Comparison of ENCODE assay signal across 10 cellular contexts in genomic region chr9:124754289-124754688, GRCh38. TPM values are rescaled to one million over a fixed set of nuclear protein-coding genes. Genes with fewer than 3 reads are reported as not detected.
DNase-seq lines count a peak whose midpoint lies in the region; ATAC-seq, FAIRE-seq and TF ChIP-seq lines count a peak whose summit lies in the region.
"Had no signal": no experiment of that assay in that cellular context is flagged by ENCODE, and none has a peak within 500 bp of the region (broad histone marks: within the 10 kb centered on the region; RNA-seq: fewer than 3 reads in every experiment).

No MANE protein-coding gene starts in this region.

- peaks cover 22 to 39% of the 10 kb centered on the region in 2 experiments for H3K4me1 ChIP-seq in HCT116 (ENCODE audit: control insufficient read depth in 1 of 2, insufficient read depth in 2 of 2, low read length in 2 of 2)
- peaks cover 18% of the 10 kb centered on the region for H3K4me1 ChIP-seq in keratinocyte (ENCODE audit: control insufficient read depth, extremely low read depth, insufficient read depth, low read length)

- H3K9me3 ChIP-seq in HCT116 (ENCODE audit: control insufficient read depth in 1 of 2, insufficient read depth in 1 of 2, low read depth in 1 of 2, low read length in 2 of 2) (no peaks in the 10 kb centered on the region), keratinocyte (ENCODE audit: control insufficient read depth, low read depth, low read length) (no peaks in the 10 kb centered on the region)

- no peaks in the 10 kb centered on the region for H3K9me2 ChIP-seq in HCT116 (ENCODE audit: insufficient read depth)

- no peaks in the 10 kb centered on the region for H3K36me3 Mint-ChIP-seq in activated CD8-positive, alpha-beta T cell treated with anti-CD3 and anti-CD28 coated beads, Interleukin-2, amount 10 ng/mL, durations not matched to agents 7 days and 5 days (ENCODE audit: low read depth)

- no peaks in the 10 kb centered on the region for H3K4me1 Mint-ChIP-seq in activated CD8-positive, alpha-beta T cell treated with anti-CD3 and anti-CD28 coated beads, Interleukin-2, amount 10 ng/mL, durations not matched to agents 7 days and 5 days (ENCODE audit: low read depth)

- DNase-seq in AG20443 (ENCODE audit: low spot score) (peak; percentile 34), HCT116 (ENCODE audit: low read depth, low spot score) (no peak), keratinocyte (ENCODE audit: low read depth, low spot score) (no peak), GM19240 (ENCODE audit: insufficient read length, low spot score) (no peak), NK-92 (lab: John Stamatoyannopoulos, UW; ENCODE audit: unreplicated experiment) (no peak)
- DNase-seq in activated CD8-positive, alpha-beta T cell treated with anti-CD3 and anti-CD28 coated beads, Interleukin-2, amount 10 ng/mL, durations not matched to agents 7 days and 5 days, result no peak
- DNase-seq: NK-92 treated with Interleukin-12 subunit alpha and Interleukin-12 subunit beta, amount 100 ng/mL, for 24 hours; stimulated activated CD4-positive, alpha-beta T cell treated with anti-CD3 and anti-CD28 coated beads, Interleukin-4, amount 100 ng/mL, for 24 hours had no signal

- H3K4me3 ChIP-seq in HCT116 (replicated peaks in 1 of 2; ENCODE audit: low read depth in 1 of 2, low read length in 2 of 2) (no peak overlapping the region), keratinocyte (ENCODE audit: control insufficient read depth in 2 of 3, extremely low read depth in 1 of 3, insufficient read depth in 2 of 3, low read depth in 1 of 3, low read length in 3 of 3) (no peak overlapping the region)

- peak; percentile 26 for FAIRE-seq in keratinocyte (lab: Jason Lieb, UNC)

- TF ChIP-seq CTCF in HCT116 (IDR thresholded peaks at IDR 0.05 in 2 of 3, conservative IDR thresholded peaks at IDR 0.05 in 1 of 3; ENCODE audit: borderline replicate concordance in 1 of 3, insufficient read depth in 1 of 3, low read depth in 2 of 3, low read length in 2 of 3) (peak; percentile 50 to 69 (median 60); a peak in 5 of 6 replicates), VCaP (conservative IDR thresholded peaks at IDR 0.05) (peak; percentile 69), keratinocyte (optimal IDR thresholded peaks at IDR 0.05 in 1 of 3, IDR thresholded peaks at IDR 0.05 in 1 of 3, conservative IDR thresholded peaks at IDR 0.05 in 1 of 3; ENCODE audit: extremely low read depth in 1 of 3, insufficient read depth in 2 of 3, low read length in 3 of 3) (peak; percentile 38 to 59 (median 49))

- RAD21 ChIA-PET in HCT116 (lab: Charles Lee; ENCODE audit: low non-redundant PET in 1 of 2, low total read pairs in 2 of 2, uncharacterized antibody in 2 of 2, unreplicated experiment in 2 of 2), result no interaction called here

- H3K9me3 Mint-ChIP-seq in activated CD8-positive, alpha-beta T cell treated with anti-CD3 and anti-CD28 coated beads, Interleukin-2, amount 10 ng/mL, durations not matched to agents 7 days and 5 days (ENCODE audit: insufficient read depth), result no peaks in the 10 kb centered on the region

- no peak overlapping the region for H3K27ac ChIP-seq in HCT116 (ENCODE audit: low read depth, low read length)
- H3K27ac ChIP-seq in VCaP, result no peak overlapping the region
- H3K27ac ChIP-seq in keratinocyte (ENCODE audit: control insufficient read depth, insufficient read depth, low read length), result no peak overlapping the region

- no peak overlapping the region for H3K4me3 Mint-ChIP-seq in activated CD8-positive, alpha-beta T cell treated with anti-CD3 and anti-CD28 coated beads, Interleukin-2, amount 10 ng/mL, durations not matched to agents 7 days and 5 days

- ATAC-seq in HCT116, result peak; percentile 75
- ATAC-seq in HG02852 (IDR thresholded peaks at IDR 0.05; ENCODE audit: unreplicated experiment), result no peak
- no peak for ATAC-seq in activated CD8-positive, alpha-beta T cell treated with anti-CD3 and anti-CD28 coated beads, Interleukin-2, amount 10 ng/mL, durations not matched to agents 7 days and 5 days

- H3K9me1 ChIP-seq in keratinocyte (ENCODE audit: control insufficient read depth, extremely low read depth, insufficient read depth, low read length), result no peaks in the 10 kb centered on the region

- H3K27me3 ChIP-seq in HCT116 (ENCODE audit: insufficient read depth, low read length), result no peaks in the 10 kb centered on the region
- H3K27me3 ChIP-seq in keratinocyte (ENCODE audit: control insufficient read depth, extremely low read depth, insufficient read depth, low read length), result no peaks in the 10 kb centered on the region

- H3K4me2 ChIP-seq in HCT116 (ENCODE audit: low read length) (0 out of 2 replicates have a peak overlapping the region, but pooled peaks have one; percentile 1), keratinocyte (ENCODE audit: control insufficient read depth, extremely low read depth, insufficient read depth, low read depth, low read length) (no peak overlapping the region)

- TF ChIP-seq POLR2A in HCT116 (IDR thresholded peaks at IDR 0.05; ENCODE audit: borderline replicate concordance, extremely low read depth, insufficient read depth, insufficient read length), result no peak

- peaks cover 62% of the 10 kb centered on the region for H3K27me3 Mint-ChIP-seq in activated CD8-positive, alpha-beta T cell treated with anti-CD3 and anti-CD28 coated beads, Interleukin-2, amount 10 ng/mL, durations not matched to agents 7 days and 5 days (ENCODE audit: low read depth)

- intact Hi-C loops in HCT116 (cut with micrococcal nuclease), result loop anchor here (1.0 to 2.0 kb wide), 2 partner anchors 41 to 203 kb away; no protein-coding TSS in a partner anchor

- BruUV-seq in HCT116 (replicated peaks; lab: Mats Ljungman, UMichigan), result no TSS peak

- H4K20me1 ChIP-seq in HCT116 (ENCODE audit: insufficient read depth), result peaks cover 13% of the 10 kb centered on the region
- H4K20me1 ChIP-seq in keratinocyte (ENCODE audit: control insufficient read depth, extremely low read depth, insufficient read depth, low read length), result no peaks in the 10 kb centered on the region

- H3K9ac ChIP-seq in HCT116 (ENCODE audit: low read length) (no peak overlapping the region), keratinocyte (ENCODE audit: control insufficient read depth, extremely low read depth, insufficient read depth, low read length) (no peak overlapping the region)

- dilution Hi-C loops in keratinocyte (cut with MboI; ENCODE audit: extremely low pct_ligation_motif_present, low sequenced_read_pairs), result no loop called here

- peak; percentile 73 for TF ChIP-seq RAD21 in HCT116 (IDR thresholded peaks at IDR 0.05; ENCODE audit: low read depth)

- H2AFZ ChIP-seq in HCT116 (ENCODE audit: low read depth, low read length, poor library complexity, severe bottlenecking), result no peak overlapping the region
- no peak overlapping the region for H2AFZ ChIP-seq in keratinocyte (ENCODE audit: control insufficient read depth, low read length)

- POLR2A ChIA-PET in HCT116 (lab: Charles Lee), result no interaction called here
- POLR2A ChIA-PET in activated CD8-positive, alpha-beta T cell treated with anti-CD3 and anti-CD28 coated beads, Interleukin-2, amount 10 ng/mL, durations not matched to agents 7 days and 5 days (lab: Charles Lee), result no interaction called here

- no peaks in the 10 kb centered on the region for H3K36me3 ChIP-seq in HCT116 (ENCODE audit: control insufficient read depth in 1 of 2, insufficient read depth in 2 of 2, low read length in 2 of 2)
- no peaks in the 10 kb centered on the region for H3K36me3 ChIP-seq in keratinocyte (ENCODE audit: control insufficient read depth in 2 of 2, extremely low read depth in 1 of 2, insufficient read depth in 2 of 2, low read length in 2 of 2)

- no peak overlapping the region for H3K27ac Mint-ChIP-seq in activated CD8-positive, alpha-beta T cell treated with anti-CD3 and anti-CD28 coated beads, Interleukin-2, amount 10 ng/mL, durations not matched to agents 7 days and 5 days

- H3K79me2 ChIP-seq in HCT116 (ENCODE audit: insufficient read depth, low read length), result peaks cover 93% of the 10 kb centered on the region
- peaks cover 2% of the 10 kb centered on the region for H3K79me2 ChIP-seq in keratinocyte (ENCODE audit: control insufficient read depth, insufficient read depth, low read length)

- CTCF ChIA-PET in HCT116 (lab: Charles Lee), result interaction anchor here (0.8 to 1.3 kb wide), 3 partner anchors 42 to 136 kb away, joined by 3 to 4 read pairs (median 3); no protein-coding TSS in a partner anchor
- CTCF ChIA-PET in activated CD8-positive, alpha-beta T cell treated with anti-CD3 and anti-CD28 coated beads, Interleukin-2, amount 10 ng/mL, durations not matched to agents 7 days and 5 days (lab: Charles Lee), result interaction anchor here (1.0 kb wide), 1 partner anchor 424 kb away, joined by 3 read pairs; no protein-coding TSS in a partner anchor

TF ChIP-seq in HCT116, 20 proteins besides CTCF, POLR2A, EP300 and RAD21 (continues in another document):
- TF ChIP-seq EZH2phosphoT487 (IDR thresholded peaks at IDR 0.05; ENCODE audit: borderline replicate concordance), result no peak

RNA-seq across cellular contexts. Expression of gene NR6A1, which starts 16.8 kb away (rescaled TPM):
- total RNA-seq in HCT116 (2021; ENCODE audit: unreplicated experiment), result 9.9 TPM
- polyA plus RNA-seq in HCT116 (2012), result 3.5 and 3.7 TPM in 2 replicates
- 1.1 to 1.9 TPM (median 1.8 TPM) in 3 replicates for polyA plus RNA-seq in keratinocyte
- polyA plus RNA-seq in keratinocyte (2011; ENCODE audit: low read depth), result 0.76 TPM
- polyA plus RNA-seq in keratinocyte (2011; cell fraction: cytosol; rRNA removed), result 0.60 and 0.69 TPM in 2 replicates
- 5.9 and 6.4 TPM in 2 replicates for polyA plus RNA-seq in keratinocyte (2011; cell fraction: nucleus; rRNA removed)
- 0.91 and 1.5 TPM in 2 replicates for polyA plus RNA-seq in keratinocyte (2012; ENCODE audit: low replicate concordance)
- 3.9 to 8.4 TPM (median 8.1 TPM) in 3 replicates for polyA minus RNA-seq in keratinocyte
- polyA minus RNA-seq in keratinocyte (2011; cell fraction: cytosol; rRNA and poly(A)+ RNA removed), result 0.96 TPM
- 4.2 and 7.4 TPM in 2 replicates for polyA minus RNA-seq in keratinocyte (2011; cell fraction: nucleus; rRNA and poly(A)+ RNA removed)
- under 1 TPM; 0.18 to 0.26 TPM for total RNA-seq in activated CD8-positive, alpha-beta T cell treated with anti-CD3 and anti-CD28 coated beads, Interleukin-2, amount 10 ng/mL, durations not matched to agents 7 days and 5 days

RNA-seq across cellular contexts. Expression of gene OLFML2A, which starts 22.6 kb away (rescaled TPM):
- 6.3 TPM for total RNA-seq in HCT116 (2021; ENCODE audit: unreplicated experiment)
- polyA plus RNA-seq in HCT116 (2012), result 2.8 and 3.3 TPM in 2 replicates
- 0.59 to 3.1 TPM (median 1.1 TPM) in 3 replicates for polyA plus RNA-seq in keratinocyte
- polyA plus RNA-seq in keratinocyte (2011; ENCODE audit: low read depth), result 1.3 TPM
- polyA plus RNA-seq in keratinocyte (2011; cell fraction: cytosol; rRNA removed), result 0.47 and 0.83 TPM in 2 replicates
- polyA plus RNA-seq in keratinocyte (2011; cell fraction: nucleus; rRNA removed), result 2.0 and 3.3 TPM in 2 replicates
- polyA plus RNA-seq in keratinocyte (2012; ENCODE audit: low replicate concordance), result 0.63 and 1.9 TPM in 2 replicates
- 0.89 to 3.5 TPM (median 1.3 TPM) in 3 replicates for polyA minus RNA-seq in keratinocyte
- polyA minus RNA-seq in keratinocyte (2011; cell fraction: cytosol; rRNA and poly(A)+ RNA removed), result 2.7 TPM
- polyA minus RNA-seq in keratinocyte (2011; cell fraction: nucleus; rRNA and poly(A)+ RNA removed), result 2.5 and 4.5 TPM in 2 replicates
- not detected for total RNA-seq in activated CD8-positive, alpha-beta T cell treated with anti-CD3 and anti-CD28 coated beads, Interleukin-2, amount 10 ng/mL, durations not matched to agents 7 days and 5 days
